ENCODE assay signal across 18 cellular contexts in genomic region chr1:102296116-102296515, GRCh38.
DNase-seq lines count a peak whose midpoint lies in the region; ATAC-seq and TF ChIP-seq lines count a peak whose summit lies in the region.
"Had no signal": no experiment of that assay in that cellular context is flagged by ENCODE, and none has a peak within 500 bp of the region (broad histone marks: within the 10 kb centered on the region; RNA-seq: fewer than 3 reads in every experiment).

No MANE protein-coding gene starts in this region.

- DNase-seq in mammary epithelial cell, result peak; percentile 14
- no peak for DNase-seq in MCF 10A (ENCODE audit: unreplicated experiment)
- no peak for DNase-seq in lung (ENCODE audit: low spot score)
- no peak for DNase-seq in SK-N-SH
- DNase-seq in sciatic nerve (ENCODE audit: low spot score), result no peak
- DNase-seq: 8988T; ACHN; AML-193; C1 segment of cervical spinal cord; Caco-2; CD4-positive, alpha-beta memory T cell; DMS153; DND-41; GOT3; HFFc6 had no signal

- POLR2A ChIA-PET in MCF 10A (lab: Yijun Ruan, JAX), result no interaction called here
- POLR2A ChIA-PET in SK-N-SH (lab: Yijun Ruan, JAX), result no interaction called here

- H3K4me3 ChIP-seq in mammary epithelial cell (replicated peaks in 1 of 3; ENCODE audit: insufficient read depth in 1 of 3, low read depth in 2 of 3, low read length in 3 of 3), result no peak overlapping the region
- H3K4me3 ChIP-seq in lung, result no peak overlapping the region
- no peak overlapping the region for H3K4me3 ChIP-seq in SK-N-SH (ENCODE audit: low read depth in 2 of 2, low read length in 1 of 2)
- H3K4me3 ChIP-seq: A549, HAP-1 had no signal

- no peaks in the 10 kb centered on the region for H3K36me3 Mint-ChIP-seq in MCF 10A (ENCODE audit: insufficient read depth, unreplicated experiment)
- H3K36me3 Mint-ChIP-seq in stimulated activated memory B cell treated with anti-CD40 and anti-IgM and Interleukin-4, amounts not matched to agents 10 μg/mL and 1 μg/mL and 100 μg/mL, for 72 hours, result no peaks in the 10 kb centered on the region
- H3K36me3 Mint-ChIP-seq: CD4-positive, alpha-beta memory T cell had no signal

- no peak overlapping the region for H3K4me3 Mint-ChIP-seq in MCF 10A (ENCODE audit: unreplicated experiment)
- H3K4me3 Mint-ChIP-seq in stimulated activated memory B cell treated with anti-CD40 and anti-IgM and Interleukin-4, amounts not matched to agents 10 μg/mL and 1 μg/mL and 100 μg/mL, for 72 hours, result no peak overlapping the region
- H3K4me3 Mint-ChIP-seq: CD4-positive, alpha-beta memory T cell; HFFc6 had no signal

- no peaks in the 10 kb centered on the region for H3K9me3 Mint-ChIP-seq in MCF 10A (ENCODE audit: unreplicated experiment)
- peaks cover 14% of the 10 kb centered on the region for H3K9me3 Mint-ChIP-seq in stimulated activated memory B cell treated with anti-CD40 and anti-IgM and Interleukin-4, amounts not matched to agents 10 μg/mL and 1 μg/mL and 100 μg/mL, for 72 hours

- no peaks in the 10 kb centered on the region for H3K4me1 Mint-ChIP-seq in MCF 10A (ENCODE audit: insufficient read depth, unreplicated experiment)
- H3K4me1 Mint-ChIP-seq in stimulated activated memory B cell treated with anti-CD40 and anti-IgM and Interleukin-4, amounts not matched to agents 10 μg/mL and 1 μg/mL and 100 μg/mL, for 72 hours, result no peaks in the 10 kb centered on the region
- H3K4me1 Mint-ChIP-seq: CD4-positive, alpha-beta memory T cell had no signal

- no peak for TF ChIP-seq RAD21 in SK-N-SH (IDR thresholded peaks at IDR 0.05; ENCODE audit: low read length)

- H3K27ac ChIP-seq in mammary epithelial cell (ENCODE audit: insufficient read depth, low read depth, low read length) (no peak overlapping the region), lung (ENCODE audit: low read depth in 1 of 2, low read length in 1 of 2) (no peak overlapping the region), SK-N-SH (ENCODE audit: low read depth in 2 of 2, low read length in 1 of 2) (no peak overlapping the region)
- H3K27ac ChIP-seq: A549 had no signal

- no peaks in the 10 kb centered on the region for H3K36me3 ChIP-seq in mammary epithelial cell (ENCODE audit: insufficient read depth, low read length)
- H3K36me3 ChIP-seq in lung (ENCODE audit: control insufficient read depth in 2 of 2, insufficient read depth in 2 of 2, low read length in 2 of 2), result no peaks in the 10 kb centered on the region
- H3K36me3 ChIP-seq in SK-N-SH (replicated peaks in 1 of 2; ENCODE audit: control insufficient read depth in 1 of 2, insufficient read depth in 2 of 2, low read length in 1 of 2), result no peaks in the 10 kb centered on the region
- H3K36me3 ChIP-seq: HAP-1 had no signal

- H3K27me3 ChIP-seq in mammary epithelial cell (ENCODE audit: insufficient read depth, low read length), result no peaks in the 10 kb centered on the region
- H3K27me3 ChIP-seq in lung (ENCODE audit: control insufficient read depth, insufficient read depth), result no peaks in the 10 kb centered on the region
- H3K27me3 ChIP-seq in SK-N-SH (ENCODE audit: insufficient read depth), result no peaks in the 10 kb centered on the region

- no peak overlapping the region for H3K27ac Mint-ChIP-seq in MCF 10A (ENCODE audit: low read depth, unreplicated experiment)
- H3K27ac Mint-ChIP-seq in stimulated activated memory B cell treated with anti-CD40 and anti-IgM and Interleukin-4, amounts not matched to agents 10 μg/mL and 1 μg/mL and 100 μg/mL, for 72 hours, result no peak overlapping the region
- H3K27ac Mint-ChIP-seq: CD4-positive, alpha-beta memory T cell; HFFc6 had no signal

- no peak overlapping the region for H2AFZ ChIP-seq in mammary epithelial cell (ENCODE audit: low read depth, low read length)
- H2AFZ ChIP-seq in SK-N-SH (ENCODE audit: low read depth), result no peak overlapping the region

- TF ChIP-seq CTCF in mammary epithelial cell (conservative IDR thresholded peaks at IDR 0.05 in 1 of 2, IDR thresholded peaks at IDR 0.05 in 1 of 2; ENCODE audit: extremely low read depth in 1 of 2, insufficient read depth in 1 of 2, low read depth in 1 of 2, low read length in 2 of 2), result no peak
- TF ChIP-seq CTCF in MCF 10A (IDR thresholded peaks at IDR 0.05; ENCODE audit: unreplicated experiment), result no peak
- no peak for TF ChIP-seq CTCF in lung (IDR thresholded peaks at IDR 0.05; ENCODE audit: control extremely low read depth, extremely low read depth)
- TF ChIP-seq CTCF in SK-N-SH (IDR thresholded peaks at IDR 0.05), result no peak

- no TSS peak for BruUV-seq in mammary epithelial cell (replicated peaks; lab: Mats Ljungman, UMichigan)
- no TSS peak for BruUV-seq in MCF 10A (replicated peaks; lab: Mats Ljungman, UMichigan)

- 29% methylated on average over 3 of the region's 3 CpGs for WGBS in mammary epithelial cell (ENCODE audit: low coverage, missing lambda C conversion rate)
- 88 to 91% methylated on average over 3 of the region's 3 CpGs for WGBS in lung, 2 donors
- 33% methylated on average over 2 of the region's 3 CpGs for WGBS in SK-N-SH (ENCODE audit: low lambda C conversion rate)

- no peaks in the 10 kb centered on the region for H3K4me1 ChIP-seq in mammary epithelial cell (ENCODE audit: insufficient read depth, low read length)
- H3K4me1 ChIP-seq in lung (ENCODE audit: control insufficient read depth in 2 of 2, insufficient read depth in 2 of 2, low read length in 2 of 2), result no peaks in the 10 kb centered on the region
- H3K4me1 ChIP-seq in SK-N-SH (ENCODE audit: control insufficient read depth in 1 of 2, insufficient read depth in 2 of 2, low read depth in 1 of 2, low read length in 1 of 2), result no peaks in the 10 kb centered on the region
- H3K4me1 ChIP-seq: A549, Caco-2, HAP-1 had no signal

- CTCF ChIA-PET in mammary epithelial cell (lab: Charles Lee; ENCODE audit: low non-redundant PET) (no interaction called here), MCF 10A (lab: Yijun Ruan, JAX) (no interaction called here), SK-N-SH (lab: Yijun Ruan, JAX) (no interaction called here)

- H3K9me3 ChIP-seq in mammary epithelial cell (replicated peaks; ENCODE audit: insufficient read depth, low read length) (no peaks in the 10 kb centered on the region), lung (ENCODE audit: control insufficient read depth in 2 of 2, insufficient read depth in 1 of 2, low read length in 1 of 2) (peaks cover 3% of the 10 kb centered on the region in 2 donors), SK-N-SH (no peaks in the 10 kb centered on the region)
- H3K9me3 ChIP-seq: A549, Caco-2, HAP-1 had no signal

- ATAC-seq in lung (ENCODE audit: insufficient read depth, low FRiP score) (peak; percentile 27), sciatic nerve (no peak)
- ATAC-seq in stimulated activated memory B cell treated with anti-CD40 and anti-IgM and Interleukin-4, amounts not matched to agents 10 μg/mL and 1 μg/mL and 100 μg/mL, for 72 hours, result peak; percentile 27
- ATAC-seq: A549 had no signal

- H3K79me2 ChIP-seq in mammary epithelial cell (ENCODE audit: insufficient read depth, low read length) (no peaks in the 10 kb centered on the region), SK-N-SH (ENCODE audit: insufficient read depth) (no peaks in the 10 kb centered on the region)

- in situ Hi-C loops in mammary epithelial cell (cut with MboI; ENCODE audit: low sequenced_read_pairs in 2 of 2), result no loop called here

- H3K4me2 ChIP-seq in mammary epithelial cell (ENCODE audit: insufficient read depth, low read depth, low read length), result no peak overlapping the region
- no peak overlapping the region for H3K4me2 ChIP-seq in SK-N-SH
- H3K4me2 ChIP-seq: A549 had no signal

- intact Hi-C loops in mammary epithelial cell (cut with micrococcal nuclease), result no loop called here
- intact Hi-C loops in MCF 10A (cut with micrococcal nuclease), result no loop called here
- intact Hi-C loops in sciatic nerve (cut with DNase I), result no loop called here

- dilution Hi-C loops in mammary epithelial cell (cut with HindIII; ENCODE audit: low sequenced_read_pairs), result no loop called here

- TF ChIP-seq EP300 in SK-N-SH (IDR thresholded peaks at IDR 0.05; ENCODE audit: borderline replicate concordance in 1 of 2, low read depth in 1 of 2, low read length in 1 of 2), result no peak

- H3K9me2 ChIP-seq in SK-N-SH, result no peaks in the 10 kb centered on the region

- H3K27me3 Mint-ChIP-seq in MCF 10A (ENCODE audit: insufficient read depth, unreplicated experiment), result no peaks in the 10 kb centered on the region
- no peaks in the 10 kb centered on the region for H3K27me3 Mint-ChIP-seq in stimulated activated memory B cell treated with anti-CD40 and anti-IgM and Interleukin-4, amounts not matched to agents 10 μg/mL and 1 μg/mL and 100 μg/mL, for 72 hours
- H3K27me3 Mint-ChIP-seq: CD4-positive, alpha-beta memory T cell had no signal

- H3F3A ChIP-seq in SK-N-SH (replicated peaks; ENCODE audit: insufficient read depth), result no peaks in the 10 kb centered on the region

- no peak overlapping the region for H3K9ac ChIP-seq in mammary epithelial cell (ENCODE audit: insufficient read depth, low read length)
- H3K9ac ChIP-seq in SK-N-SH, result no peak overlapping the region

- H4K20me1 ChIP-seq in mammary epithelial cell (ENCODE audit: insufficient read depth, low read length), result no peaks in the 10 kb centered on the region
- H4K20me1 ChIP-seq in SK-N-SH (ENCODE audit: insufficient read depth), result no peaks in the 10 kb centered on the region

TF ChIP-seq in SK-N-SH, 30 proteins besides CTCF, POLR2A, EP300 and RAD21 (continues in another document):
- TF ChIP-seq ELF1 (IDR thresholded peaks at IDR 0.05) (no peak), ZBTB33 (IDR thresholded peaks at IDR 0.05; ENCODE audit: borderline replicate concordance, low read depth) (no peak), MAX (IDR thresholded peaks at IDR 0.05; ENCODE audit: low read depth) (no peak), NRF1 (IDR thresholded peaks at IDR 0.05; ENCODE audit: low read depth, low read length) (no peak), YY1 (IDR thresholded peaks at IDR 0.05; ENCODE audit: low read depth) (no peak), GABPA (IDR thresholded peaks at IDR 0.05; ENCODE audit: low read depth) (no peak), NFIC (IDR thresholded peaks at IDR 0.05; ENCODE audit: borderline replicate concordance) (no peak)
